ENCODE assay signal across 24 cellular contexts in genomic region chr1:157984469-157984868, GRCh38. TPM values are rescaled to one million over a fixed set of nuclear protein-coding genes. Genes with fewer than 3 reads are reported as not detected.
"Had no signal": no experiment of that assay in that cellular context is flagged by ENCODE, and none has a peak within 500 bp of the region (broad histone marks: within the 10 kb centered on the region; RNA-seq: fewer than 3 reads in every experiment).

No MANE protein-coding gene starts in this region.

- H3K9ac ChIP-seq: KMS-11 had no signal

- H3K27ac Mint-ChIP-seq: activated CD8-positive, alpha-beta T cell treated with anti-CD3 and anti-CD28 coated beads, Interleukin-2, amount 10 ng/mL, durations not matched to agents 7 days and 5 days; WTC11 had no signal

- ATAC-seq: activated CD8-positive, alpha-beta T cell treated with anti-CD3 and anti-CD28 coated beads, Interleukin-2, amount 10 ng/mL, durations not matched to agents 7 days and 5 days; body of pancreas; T-helper 17 cell had no signal

- H3K27me3 ChIP-seq: ascending aorta, body of pancreas had no signal

- H3K4me3 Mint-ChIP-seq: activated CD8-positive, alpha-beta T cell treated with anti-CD3 and anti-CD28 coated beads, Interleukin-2, amount 10 ng/mL, durations not matched to agents 7 days and 5 days; T-helper 17 cell; WTC11 had no signal

- H3K36me3 Mint-ChIP-seq: WTC11 had no signal

- H3K4me2 ChIP-seq: KMS-11 had no signal

- H3K36me3 ChIP-seq: ascending aorta, SJSA1 had no signal

- H3K27ac ChIP-seq: ascending aorta, body of pancreas, KMS-11, SJSA1 had no signal

- H3K4me3 ChIP-seq: ascending aorta, body of pancreas, SJSA1 had no signal

- FAIRE-seq: bronchial epithelial cell, RCC 7860 had no signal

- H3K9me3 ChIP-seq: ascending aorta, body of pancreas, SJSA1 had no signal

- H3K4me1 ChIP-seq: ascending aorta, body of pancreas, SJSA1 had no signal

- DNase-seq: activated CD4-positive, alpha-beta T cell treated with anti-CD3 and anti-CD28 coated beads for 48 hours; activated CD4-positive, alpha-beta T cell treated with anti-CD3 and anti-CD28 coated beads, Interleukin-2, amount 50 U/mL, for 4 hours; activated CD4-positive, CD25-positive, alpha-beta regulatory T cell treated with anti-CD3 and anti-CD28 coated beads, Interleukin-2, amount 50 U/mL, for 72 hours; activated CD8-positive, alpha-beta memory T cell treated with anti-CD3 and anti-CD28 coated beads, Interleukin-2, amount 50 U/mL, for 48 hours; activated CD8-positive, alpha-beta T cell treated with anti-CD3 and anti-CD28 coated beads, Interleukin-2, amount 10 ng/mL, durations not matched to agents 7 days and 5 days; activated naive CD4-positive, alpha-beta T cell treated with anti-CD3 and anti-CD28 coated beads, Interleukin-2, amount 50 U/mL, for 16 hours; activated T-cell treated with anti-CD3 and anti-CD28 coated beads, Interleukin-2, amount 50 U/mL, for 1 hour; amniotic stem cell; body of pancreas; central memory CD4-positive, alpha-beta T cell; NCI-H1092 treated with DMSO at 0.1 percent for 48 hours; NCI-H1417 treated with DMSO at 0.1 percent for 48 hours; NCI-H1694; NCI-H2029; NCI-H510A treated with DMSO at 0.1 percent for 48 hours; SHP77; T-helper 17 cell; T-helper 9 cell had no signal

- H3K9me3 Mint-ChIP-seq: WTC11 had no signal

RNA-seq across cellular contexts. Expression of gene KIRREL1, which starts 9.0 kb away (rescaled TPM):
- total RNA-seq: activated CD8-positive, alpha-beta T cell treated with anti-CD3 and anti-CD28 coated beads, Interleukin-2, amount 10 ng/mL, durations not matched to agents 7 days and 5 days; T-helper 17 cell had no signal
